Comparison of ENCODE assay signal across 8 cellular contexts in the genomic region with DNA sequence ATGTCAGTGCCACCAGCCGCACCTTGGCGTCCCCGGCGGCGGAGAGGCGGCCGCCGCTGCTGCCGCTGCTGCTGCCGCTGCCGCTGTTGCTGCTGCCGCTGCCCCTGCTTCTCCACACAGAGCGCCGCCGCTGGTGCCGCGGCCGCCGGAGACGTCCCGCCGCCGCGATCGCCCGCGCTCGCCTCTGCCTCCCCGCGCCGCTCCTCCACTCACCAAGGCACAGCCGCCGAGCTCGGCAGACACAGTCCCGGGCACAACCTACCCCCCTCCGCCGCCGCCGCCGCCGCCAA. TPM values are rescaled to one million over a fixed set of nuclear protein-coding genes. Genes with fewer than 3 reads are reported as not detected.
DNase-seq lines count a peak whose midpoint lies in the region; ATAC-seq, FAIRE-seq and TF ChIP-seq lines count a peak whose summit lies in the region.

TSS of gene PPP3CA (minus strand) at position 260 of the 290 bp plus-strand sequence.

- ATAC-seq in HG03432 (IDR thresholded peaks at IDR 0.05; ENCODE audit: unreplicated experiment) (peak; percentile 20), K562 (peak; percentile 66), left lobe of liver (peak; percentile 38)

- intact Hi-C loops in activated naive CD4-positive, alpha-beta T cell treated with anti-CD3 and anti-CD28 coated beads for 36 hours (cut with micrococcal nuclease), result loop anchor here (1.0 to 10.0 kb wide), 16 partner anchors 19 to 1480 kb away; partner anchors contain the start of genes MANBA, SLC39A8 and UBE2D3
- intact Hi-C loops in K562 (cut with micrococcal nuclease), result loop anchor here (10.0 kb wide), 1 partner anchor 1268 kb away; no protein-coding TSS in a partner anchor

- CTCF ChIA-PET in activated naive CD4-positive, alpha-beta T cell treated with anti-CD3 and anti-CD28 coated beads for 36 hours (lab: Charles Lee), result interaction anchor here (0.6 kb wide), 1 partner anchor 62 kb away, joined by 3 read pairs; no protein-coding TSS in a partner anchor
- CTCF ChIA-PET in K562 (lab: Yijun Ruan, JAX; ENCODE audit: low intra/inter-chr PET ratio), result no interaction called here

- FAIRE-seq in K562 (lab: Jason Lieb, UNC), result no peak

- H4K20me1 ChIP-seq in K562 (replicated peaks; ENCODE audit: control insufficient read depth, insufficient read depth, low read length), result 0 out of 2 replicates have a peak, but pooled peaks cover 5% of the 10 kb centered on the region

- peak within 1 kb of the TSS; percentile 95 for H3K4me2 ChIP-seq in K562 (ENCODE audit: insufficient read depth, low read length)

- H2AFZ ChIP-seq in K562 (ENCODE audit: low read depth, low read length), result peak within 1 kb of the TSS; percentile 98

- in situ Hi-C loops in K562 (cut with MboI), result no loop called here

- peak within 1 kb of the TSS; percentile 95 for H3K4me3 Mint-ChIP-seq in activated naive CD4-positive, alpha-beta T cell treated with anti-CD3 and anti-CD28 coated beads for 36 hours

- no peak for DNase-seq in activated naive CD4-positive, alpha-beta T cell treated with anti-CD3 and anti-CD28 coated beads for 36 hours
- no peak for DNase-seq in activated naive CD4-positive, alpha-beta T cell (lab: John Stamatoyannopoulos, UW)
- DNase-seq in K562 (ENCODE audit: extremely low read depth in 1 of 4, low spot score in 3 of 4) (no peak), left lobe of liver (ENCODE audit: low spot score) (no peak), NCI-H2029 (lab: John Stamatoyannopoulos, UW) (no peak)
- DNase-seq in activated CD4-positive, alpha-beta T cell treated with anti-CD3 and anti-CD28 coated beads for 4 hours, result no peak

- H3K79me2 ChIP-seq in K562 (ENCODE audit: control insufficient read depth, insufficient read depth, low read length), result no peaks in the 10 kb centered on the region

- no peak for TF ChIP-seq POLR2A in K562 (conservative IDR thresholded peaks at IDR 0.05)

- H3K4me3 ChIP-seq in K562, result peak within 1 kb of the TSS; percentile 77

- peaks cover 27% of the 10 kb centered on the region for H3K4me1 Mint-ChIP-seq in activated naive CD4-positive, alpha-beta T cell treated with anti-CD3 and anti-CD28 coated beads for 36 hours (ENCODE audit: low read depth)

- BruUV-seq in K562 (replicated peaks; lab: Mats Ljungman, UMichigan), result no TSS peak

- no peaks in the 10 kb centered on the region for H3K36me3 ChIP-seq in K562 (ENCODE audit: control insufficient read depth, insufficient read depth, low read length)

- peak within 1 kb of the TSS; percentile 12 to 93; a peak in 3 of 4 replicates for H3K9ac ChIP-seq in K562 (ENCODE audit: insufficient read depth in 1 of 2, low read depth in 2 of 2, low read length in 2 of 2)

- H3K27ac ChIP-seq in K562 (ENCODE audit: extremely low read depth, low read depth, low read length) (peak within 1 kb of the TSS; percentile 61; the same call in 2 of the 3 replicates), temporal lobe (ENCODE audit: low read depth, low read length) (peak within 1 kb of the TSS; percentile 99)

- TF ChIP-seq CTCF in K562 (IDR thresholded peaks at IDR 0.05 in 2 of 3, conservative IDR thresholded peaks at IDR 0.05 in 1 of 3; ENCODE audit: insufficient read depth in 2 of 3, low read depth in 1 of 3, low read length in 3 of 3), result no peak

- no peaks in the 10 kb centered on the region for H3K36me3 Mint-ChIP-seq in activated naive CD4-positive, alpha-beta T cell treated with anti-CD3 and anti-CD28 coated beads for 36 hours (ENCODE audit: low read depth)

- H3K27me3 ChIP-seq in K562 (ENCODE audit: control insufficient read depth in 2 of 2, insufficient read depth in 2 of 2, low read length in 2 of 2), result peaks cover 0 to 7% of the 10 kb centered on the region in 2 experiments; a peak in 3 of 5 replicates

- no peaks in the 10 kb centered on the region for H3K9me3 Mint-ChIP-seq in activated naive CD4-positive, alpha-beta T cell treated with anti-CD3 and anti-CD28 coated beads for 36 hours

- no peak for TF ChIP-seq RAD21 in K562 (CRISPR knock-in tag; conservative IDR thresholded peaks at IDR 0.05 in 1 of 2, IDR thresholded peaks at IDR 0.05 in 1 of 2)

- peaks cover 31% of the 10 kb centered on the region for H3K27me3 Mint-ChIP-seq in activated naive CD4-positive, alpha-beta T cell treated with anti-CD3 and anti-CD28 coated beads for 36 hours (ENCODE audit: low read depth)

- no peaks in the 10 kb centered on the region for H3K9me3 ChIP-seq in K562 (replicated peaks; ENCODE audit: control insufficient read depth, insufficient read depth, low read depth, low read length)

- H3K27ac Mint-ChIP-seq in activated naive CD4-positive, alpha-beta T cell treated with anti-CD3 and anti-CD28 coated beads for 36 hours, result peak within 1 kb of the TSS; percentile 82

- POLR2A ChIA-PET in K562 (lab: Yijun Ruan, JAX), result interaction anchor here (0.6 kb wide), 1 partner anchor 31 kb away, joined by 4 read pairs; no protein-coding TSS in a partner anchor

- TF ChIP-seq EP300 in K562 (IDR thresholded peaks at IDR 0.05; ENCODE audit: low read length), result no peak

- 0% methylated on average over 6 of the region's 41 CpGs for WGBS in K562 (ENCODE audit: insufficient coverage, low coverage, missing lambda C conversion rate)

- peaks cover 5 to 21% of the 10 kb centered on the region in 2 experiments; a peak in 4 of 5 replicates for H3K4me1 ChIP-seq in K562 (replicated peaks in 1 of 2; ENCODE audit: control insufficient read depth in 2 of 2, insufficient read depth in 2 of 2, low read length in 2 of 2)

- no peaks in the 10 kb centered on the region for H3K9me1 ChIP-seq in K562 (ENCODE audit: control insufficient read depth, insufficient read depth, low read length)

TF ChIP-seq in K562, 482 proteins besides CTCF, POLR2A, EP300 and RAD21 (continues in another document):
- peak; percentile 18; the same call in 1 of the 2 replicates for TF ChIP-seq SMAD4 (CRISPR knock-in tag; conservative IDR thresholded peaks at IDR 0.05)
- TF ChIP-seq CBX8 (IDR thresholded peaks at IDR 0.05; ENCODE audit: borderline replicate concordance, extremely low read depth, low read depth, low read length, poor library complexity, severe bottlenecking), result no peak
- 0 out of 4 replicates have a peak, but pooled peaks of 1 of the 2 experiments have one; percentile 13 for TF ChIP-seq NONO (IDR thresholded peaks at IDR 0.05; ENCODE audit: low read depth in 2 of 2, low read length in 1 of 2)
- TF ChIP-seq RBBP5 (IDR thresholded peaks at IDR 0.05; ENCODE audit: borderline replicate concordance, insufficient read depth, low read length, poor library complexity, severe bottlenecking), result peak; percentile 37
- TF ChIP-seq POLR2G (IDR thresholded peaks at IDR 0.05; ENCODE audit: low read depth, low read length), result peak; percentile 34; the same call in 1 of the 2 replicates
- TF ChIP-seq E2F3 (CRISPR knock-in tag; IDR thresholded peaks at IDR 0.05), result no peak
- TF ChIP-seq UBTF (IDR thresholded peaks at IDR 0.05; ENCODE audit: borderline replicate concordance in 1 of 2, low read depth in 2 of 2, low read length in 2 of 2), result 0 out of 4 replicates have a peak, but pooled peaks of 1 of the 2 experiments have one; percentile 54
- no peak for TF ChIP-seq NCOA2 (IDR thresholded peaks at IDR 0.05; ENCODE audit: partially characterized antibody in 2 of 2)
- peak; percentile 44; the same call in 1 of the 2 replicates for TF ChIP-seq RBFOX2 (IDR thresholded peaks at IDR 0.05; ENCODE audit: low read depth, low read length)
- peak; percentile 23 for TF ChIP-seq HMGN3 (IDR thresholded peaks at IDR 0.05; ENCODE audit: borderline replicate concordance, extremely low read depth, insufficient read length, low read depth, low read length)

RNA-seq across cellular contexts. Expression of gene PPP3CA, which starts in this region (rescaled TPM):
- total RNA-seq in activated naive CD4-positive, alpha-beta T cell treated with anti-CD3 and anti-CD28 coated beads for 36 hours, result 1 to 10 TPM; 2.4 to 3.4 TPM
- total RNA-seq in K562 (2011; cell fraction: chromatin; rRNA removed; ENCODE audit: low replicate concordance), result 2.3 and 4.3 TPM in 2 replicates
- 0.83 and 0.92 TPM in 2 replicates for total RNA-seq in K562 (2011; cell fraction: nucleolus; rRNA removed)
- total RNA-seq in K562 (2011; cell fraction: nucleoplasm; rRNA removed), result 0.81 and 1.1 TPM in 2 replicates
- total RNA-seq in K562 (2014; rRNA removed), result 1.4 and 1.6 TPM in 2 replicates
- 2.0 and 3.0 TPM in 2 replicates for total RNA-seq in K562 (2014; rRNA removed; fragmentation: Illumina TruSeq; extraction: Trizol)
- total RNA-seq in K562 (2015; rRNA removed; fragmentation: Illumina TruSeq; extraction: Trizol), result 2.6 and 2.8 TPM in 2 replicates
- total RNA-seq in K562 (2021), result 2.8 and 3.2 TPM in 2 replicates
- 1.6 and 1.7 TPM in 2 replicates for polyA plus RNA-seq in K562 (2011; rRNA removed)
- 0.57 and 0.74 TPM in 2 replicates for polyA plus RNA-seq in K562 (2011; cell fraction: cytosol; rRNA removed)
- polyA plus RNA-seq in K562 (2011; cell fraction: nucleus; rRNA removed), result 0.62 and 0.75 TPM in 2 replicates
- 5.3 and 6.2 TPM in 2 replicates for polyA plus RNA-seq in K562 (2012)
- polyA plus RNA-seq in K562 (2014; fragmentation: Illumina TruSeq; extraction: Trizol), result 1.4 and 1.9 TPM in 2 replicates
- 1 to 10 TPM; 1.4 TPM for polyA plus RNA-seq in K562 (2014; fragmentation: Nextera tagmentation; extraction: Ambion mirVana)
- 0.94 and 1.0 TPM in 2 replicates for polyA plus RNA-seq in K562 (2014; rRNA removed)
- polyA minus RNA-seq in K562 (2011; rRNA and poly(A)+ RNA removed), result 4.2 and 4.8 TPM in 2 replicates
- 2.3 and 3.5 TPM in 2 replicates for polyA minus RNA-seq in K562 (2011; cell fraction: cytosol; rRNA and poly(A)+ RNA removed)
- 1.9 and 2.8 TPM in 2 replicates for polyA minus RNA-seq in K562 (2011; cell fraction: nucleus; rRNA and poly(A)+ RNA removed)
- total RNA-seq in left lobe of liver, result 11.1 TPM
- total RNA-seq in temporal lobe, result 102 TPM
